9 cellular contexts compared by ENCODE assay signal in the genomic region with DNA sequence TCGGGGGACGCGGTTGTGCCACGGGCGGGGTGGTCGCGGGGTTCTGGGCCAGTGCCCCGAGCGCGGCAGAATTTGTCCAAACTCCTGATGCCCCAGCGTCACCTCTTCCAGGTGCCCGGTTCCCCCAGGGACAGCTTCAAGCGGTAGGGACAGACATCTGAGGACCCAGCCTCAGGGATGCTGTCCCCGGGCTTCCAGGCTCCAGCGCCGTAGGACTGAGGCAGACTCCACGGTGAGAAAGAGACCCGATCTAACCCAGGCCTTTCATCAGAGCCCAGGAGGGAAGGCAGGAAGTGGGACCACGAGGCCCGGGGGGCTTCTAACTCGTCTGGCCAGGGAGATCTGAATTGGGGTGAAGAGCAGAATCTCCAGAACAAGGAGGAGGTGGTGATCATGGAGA. TPM values are rescaled to one million over a fixed set of nuclear protein-coding genes. Genes with fewer than 3 reads are reported as not detected.
A peak's percentile ranks its signal among the peaks of the same experiment; 100 is the strongest.
DNase-seq lines count a peak whose midpoint lies in the region; ATAC-seq and TF ChIP-seq lines count a peak whose summit lies in the region.
"Not testable (repeated sequence)": the region's sequence is repeated elsewhere in the genome, so short reads cannot be mapped to it uniquely, and the experiment has no call there.
"Had no signal": no experiment of that assay in that cellular context is flagged by ENCODE, and none has a peak within 500 bp of the region (broad histone marks: within the 10 kb centered on the region; RNA-seq: fewer than 3 reads in every experiment).

No MANE protein-coding gene starts in this region.

- H3K27ac ChIP-seq in C4-2B = peak overlapping the region; percentile 37
- not testable (repeated sequence) for H3K27ac ChIP-seq in HCT116 (ENCODE audit: low read depth, low read length); iPS DF 6.9 (ENCODE audit: low read length)
- H3K27ac ChIP-seq in OCI-LY1 (ENCODE audit: low read depth, low read length, poor library complexity, severe bottlenecking) = peak overlapping the region; percentile 39
- peak overlapping the region; percentile 70 for H3K27ac ChIP-seq in effector memory CD4-positive, alpha-beta T cell (ENCODE audit: insufficient read depth, low read length, poor library complexity, severe bottlenecking)

- H4K20me1 ChIP-seq in HCT116 (ENCODE audit: insufficient read depth); OCI-LY1 (ENCODE audit: insufficient read depth, low read length): not testable (repeated sequence)

- RAD21 ChIA-PET in HCT116 (lab: Charles Lee; ENCODE audit: low non-redundant PET in 1 of 2, low total read pairs in 2 of 2, uncharacterized antibody in 2 of 2, unreplicated experiment in 2 of 2) = not testable (repeated sequence)

- H3K9ac ChIP-seq in HCT116 (ENCODE audit: low read length) (peak overlapping the region; percentile 66), OCI-LY1 (ENCODE audit: low read length) (peak overlapping the region; percentile 68; the same call in 1 of the 2 replicates)

- intact Hi-C loops in HCT116 (cut with micrococcal nuclease) = not testable (repeated sequence)

- POLR2A ChIA-PET in HCT116 (lab: Charles Lee) = not testable (repeated sequence)

- H3K9me3 ChIP-seq in HCT116 (ENCODE audit: control insufficient read depth in 1 of 2, insufficient read depth in 1 of 2, low read depth in 1 of 2, low read length in 2 of 2); OCI-LY1 (ENCODE audit: low read length); effector memory CD4-positive, alpha-beta T cell (ENCODE audit: control insufficient read depth, low read length); iPS DF 6.9 (ENCODE audit: control insufficient read depth, insufficient read depth, low read length): not testable (repeated sequence)

- peaks cover 32% of the 10 kb centered on the region for H3K36me3 Mint-ChIP-seq in activated T-helper 17 cell treated with anti-CD3 and anti-CD28 coated beads, Interleukin-2, amount 50 U/mL, for 72 hours (ENCODE audit: low read depth)
- H3K36me3 Mint-ChIP-seq in natural killer cell treated with Interleukin-12 subunit alpha and Interleukin-12 subunit beta and Interleukin-15 and Interleukin-18, amount 100 ng/mL, for 72 hours = not testable (repeated sequence)
- H3K36me3 Mint-ChIP-seq in stimulated activated naive CD8-positive, alpha-beta T cell treated with anti-CD3 and anti-CD28 coated beads, Interleukin-15, Interleukin-2, amounts not matched to agents 100 ng/mL and 50 ng/mL, for 24 hours (ENCODE audit: low read depth) = peaks cover 34% of the 10 kb centered on the region

- peak; percentile 16 for ATAC-seq in HCT116
- peak; percentile 3 for ATAC-seq in activated T-helper 17 cell treated with anti-CD3 and anti-CD28 coated beads, Interleukin-2, amount 50 U/mL, for 72 hours (replicated peaks)
- ATAC-seq in natural killer cell treated with Interleukin-12 subunit alpha and Interleukin-12 subunit beta and Interleukin-15 and Interleukin-18, amount 100 ng/mL, for 72 hours = peak in 1 of 2 donors; percentile 15

- TF ChIP-seq RAD21 in HCT116 (IDR thresholded peaks at IDR 0.05; ENCODE audit: low read depth) = not testable (repeated sequence)

- H3K4me2 ChIP-seq in HCT116 (ENCODE audit: low read length) (peak overlapping the region; percentile 73), OCI-LY1 (ENCODE audit: low read length) (peak overlapping the region; percentile 69)

- not testable (repeated sequence) for H2AFZ ChIP-seq in HCT116 (ENCODE audit: low read depth, low read length, poor library complexity, severe bottlenecking); OCI-LY1 (ENCODE audit: low read length)

- TF ChIP-seq CTCF in C4-2B (conservative IDR thresholded peaks at IDR 0.05); HCT116 (IDR thresholded peaks at IDR 0.05 in 2 of 3, conservative IDR thresholded peaks at IDR 0.05 in 1 of 3; ENCODE audit: borderline replicate concordance in 1 of 3, insufficient read depth in 1 of 3, low read depth in 2 of 3, low read length in 2 of 3); OCI-LY1 (IDR thresholded peaks at IDR 0.05; ENCODE audit: low read length): not testable (repeated sequence)

- peak overlapping the region; percentile 49 to 66 for H3K4me3 ChIP-seq in HCT116 (replicated peaks in 1 of 2; ENCODE audit: low read depth in 1 of 2, low read length in 2 of 2)
- H3K4me3 ChIP-seq in OCI-LY1 (ENCODE audit: low read depth, low read length, poor library complexity, severe bottlenecking) = peak overlapping the region; percentile 69
- H3K4me3 ChIP-seq in effector memory CD4-positive, alpha-beta T cell (ENCODE audit: insufficient read depth, low read depth, low read length, poor library complexity, severe bottlenecking) = peak overlapping the region; percentile 53
- peak overlapping the region; percentile 50; the same call in 1 of the 2 replicates for H3K4me3 ChIP-seq in iPS DF 6.9 (ENCODE audit: low read length)

- peak overlapping the region; percentile 96 for H3K4me3 Mint-ChIP-seq in activated T-helper 17 cell treated with anti-CD3 and anti-CD28 coated beads, Interleukin-2, amount 50 U/mL, for 72 hours
- peak overlapping the region; percentile 95 for H3K4me3 Mint-ChIP-seq in natural killer cell treated with Interleukin-12 subunit alpha and Interleukin-12 subunit beta and Interleukin-15 and Interleukin-18, amount 100 ng/mL, for 72 hours
- peak overlapping the region; percentile 88 for H3K4me3 Mint-ChIP-seq in stimulated activated naive CD8-positive, alpha-beta T cell treated with anti-CD3 and anti-CD28 coated beads, Interleukin-15, Interleukin-2, amounts not matched to agents 100 ng/mL and 50 ng/mL, for 24 hours

- CTCF ChIA-PET in HCT116 (lab: Charles Lee) = not testable (repeated sequence)

- DNase-seq in HCT116 (ENCODE audit: low read depth, low spot score); effector memory CD4-positive, alpha-beta T cell; iPS DF 6.9 (ENCODE audit: low read depth, low spot score); natural killer cell treated with Interleukin-12 subunit alpha and Interleukin-12 subunit beta and Interleukin-15 and Interleukin-18, amount 100 ng/mL, for 72 hours (ENCODE audit: low spot score): not testable (repeated sequence)

- no CpG with 5 or more reads among the region's 21 CpGs for WGBS in iPS DF 6.9 (ENCODE audit: insufficient coverage, insufficient read length)

- not testable (repeated sequence) for TF ChIP-seq POLR2A in HCT116 (IDR thresholded peaks at IDR 0.05; ENCODE audit: borderline replicate concordance, extremely low read depth, insufficient read depth, insufficient read length)

- H3K27me3 ChIP-seq in HCT116 (ENCODE audit: insufficient read depth, low read length); OCI-LY1 (ENCODE audit: insufficient read depth, low read length); effector memory CD4-positive, alpha-beta T cell (replicated peaks; ENCODE audit: control insufficient read depth, insufficient read depth, low read length, poor library complexity, severe bottlenecking); iPS DF 6.9 (ENCODE audit: control insufficient read depth, insufficient read depth, low read length): not testable (repeated sequence)

- not testable (repeated sequence) for H3K4me1 ChIP-seq in HCT116 (ENCODE audit: control insufficient read depth in 1 of 2, insufficient read depth in 2 of 2, low read length in 2 of 2); OCI-LY1 (ENCODE audit: insufficient read depth, low read length, severe bottlenecking); effector memory CD4-positive, alpha-beta T cell (ENCODE audit: control insufficient read depth, insufficient read depth, low read length, poor library complexity, severe bottlenecking); iPS DF 6.9 (ENCODE audit: control insufficient read depth, insufficient read depth, low read length)

- not testable (repeated sequence) for H3K4me1 Mint-ChIP-seq in activated T-helper 17 cell treated with anti-CD3 and anti-CD28 coated beads, Interleukin-2, amount 50 U/mL, for 72 hours; natural killer cell treated with Interleukin-12 subunit alpha and Interleukin-12 subunit beta and Interleukin-15 and Interleukin-18, amount 100 ng/mL, for 72 hours (ENCODE audit: low read depth in 2 of 2)
- peaks cover 11% of the 10 kb centered on the region for H3K4me1 Mint-ChIP-seq in stimulated activated naive CD8-positive, alpha-beta T cell treated with anti-CD3 and anti-CD28 coated beads, Interleukin-15, Interleukin-2, amounts not matched to agents 100 ng/mL and 50 ng/mL, for 24 hours (ENCODE audit: low read depth)

- H3K9me2 ChIP-seq in HCT116 (ENCODE audit: insufficient read depth); OCI-LY1 (ENCODE audit: low read depth, low read length): not testable (repeated sequence)

- not testable (repeated sequence) for H3K27me3 Mint-ChIP-seq in activated T-helper 17 cell treated with anti-CD3 and anti-CD28 coated beads, Interleukin-2, amount 50 U/mL, for 72 hours; natural killer cell treated with Interleukin-12 subunit alpha and Interleukin-12 subunit beta and Interleukin-15 and Interleukin-18, amount 100 ng/mL, for 72 hours; stimulated activated naive CD8-positive, alpha-beta T cell treated with anti-CD3 and anti-CD28 coated beads, Interleukin-15, Interleukin-2, amounts not matched to agents 100 ng/mL and 50 ng/mL, for 24 hours

- peak overlapping the region; percentile 96 for H3K27ac Mint-ChIP-seq in activated T-helper 17 cell treated with anti-CD3 and anti-CD28 coated beads, Interleukin-2, amount 50 U/mL, for 72 hours
- H3K27ac Mint-ChIP-seq in natural killer cell treated with Interleukin-12 subunit alpha and Interleukin-12 subunit beta and Interleukin-15 and Interleukin-18, amount 100 ng/mL, for 72 hours = peak overlapping the region; percentile 77 to 95
- H3K27ac Mint-ChIP-seq in stimulated activated naive CD8-positive, alpha-beta T cell treated with anti-CD3 and anti-CD28 coated beads, Interleukin-15, Interleukin-2, amounts not matched to agents 100 ng/mL and 50 ng/mL, for 24 hours = peak overlapping the region; percentile 85

- not testable (repeated sequence) for H3K79me2 ChIP-seq in HCT116 (ENCODE audit: insufficient read depth, low read length); OCI-LY1 (ENCODE audit: insufficient read depth, low read length)

- not testable (repeated sequence) for H3F3A ChIP-seq in OCI-LY1 (ENCODE audit: insufficient read depth, low read length)

- H3K36me3 ChIP-seq in HCT116 (ENCODE audit: control insufficient read depth in 1 of 2, insufficient read depth in 2 of 2, low read length in 2 of 2); effector memory CD4-positive, alpha-beta T cell (ENCODE audit: control insufficient read depth, insufficient read depth, low read length); iPS DF 6.9 (ENCODE audit: control insufficient read depth, insufficient read depth, low read length): not testable (repeated sequence)
- peaks cover 10% of the 10 kb centered on the region for H3K36me3 ChIP-seq in OCI-LY1 (ENCODE audit: insufficient read depth, low read length)

- H3K9me3 Mint-ChIP-seq in activated T-helper 17 cell treated with anti-CD3 and anti-CD28 coated beads, Interleukin-2, amount 50 U/mL, for 72 hours; natural killer cell treated with Interleukin-12 subunit alpha and Interleukin-12 subunit beta and Interleukin-15 and Interleukin-18, amount 100 ng/mL, for 72 hours; stimulated activated naive CD8-positive, alpha-beta T cell treated with anti-CD3 and anti-CD28 coated beads, Interleukin-15, Interleukin-2, amounts not matched to agents 100 ng/mL and 50 ng/mL, for 24 hours: not testable (repeated sequence)

- BruUV-seq in HCT116 (replicated peaks; lab: Mats Ljungman, UMichigan) = TSS peak; percentile 89

RNA-seq across cellular contexts. Expression of a gene that starts 0.4 kb away (rescaled TPM):
- 37.0 TPM for total RNA-seq in HCT116 (2021; ENCODE audit: unreplicated experiment)
- polyA plus RNA-seq in HCT116 (2012) = 13.0 and 13.1 TPM in 2 replicates
- 10 to 100 TPM; 22.3 to 35.8 TPM for total RNA-seq in activated T-helper 17 cell treated with anti-CD3 and anti-CD28 coated beads, Interleukin-2, amount 50 U/mL, for 72 hours
- 10 to 100 TPM; 25.5 to 25.9 TPM for total RNA-seq in natural killer cell treated with Interleukin-12 subunit alpha and Interleukin-12 subunit beta and Interleukin-15 and Interleukin-18, amount 100 ng/mL, for 72 hours

RNA-seq across cellular contexts. Expression of a gene that starts 15.8 kb away (rescaled TPM):
- 33.8 TPM for total RNA-seq in HCT116 (2021; ENCODE audit: unreplicated experiment)
- 27.9 and 32.4 TPM in 2 replicates for polyA plus RNA-seq in HCT116 (2012)
- 10 to 100 TPM; 13.9 to 20.4 TPM for total RNA-seq in activated T-helper 17 cell treated with anti-CD3 and anti-CD28 coated beads, Interleukin-2, amount 50 U/mL, for 72 hours
- 10 to 100 TPM in 1 of 2 donors, 1 to 10 TPM in 1; 6.1 to 15.1 TPM for total RNA-seq in natural killer cell treated with Interleukin-12 subunit alpha and Interleukin-12 subunit beta and Interleukin-15 and Interleukin-18, amount 100 ng/mL, for 72 hours

RNA-seq across cellular contexts. Expression of a gene that starts 32.1 kb away (rescaled TPM):
- total RNA-seq in HCT116 (2021; ENCODE audit: unreplicated experiment) = 1.1 TPM
- polyA plus RNA-seq in HCT116 (2012) = 0.98 and 1.1 TPM in 2 replicates
- total RNA-seq in activated T-helper 17 cell treated with anti-CD3 and anti-CD28 coated beads, Interleukin-2, amount 50 U/mL, for 72 hours = 1 to 10 TPM in 1 of 2 donors, not detected in 1; 1.5 TPM
- not detected for total RNA-seq in natural killer cell treated with Interleukin-12 subunit alpha and Interleukin-12 subunit beta and Interleukin-15 and Interleukin-18, amount 100 ng/mL, for 72 hours
- total RNA-seq: lung microvascular endothelial cell had no signal
